Comparison of ENCODE assay signal across 15 cellular contexts in genomic region chr6:153058909-153059308, GRCh38. TPM values are rescaled to one million over a fixed set of nuclear protein-coding genes. Genes with fewer than 3 reads are reported as not detected.
DNase-seq lines count a peak whose midpoint lies in the region; FAIRE-seq and TF ChIP-seq lines count a peak whose summit lies in the region.
"Had no signal": no experiment of that assay in that cellular context is flagged by ENCODE, and none has a peak within 500 bp of the region (broad histone marks: within the 10 kb centered on the region; RNA-seq: fewer than 3 reads in every experiment).

No MANE protein-coding gene starts in this region.

- FAIRE-seq in urothelium cell line (lab: Jason Lieb, UNC) = no peak

- H3K27me3 Mint-ChIP-seq in activated T-helper 2 cell treated with anti-CD3 and anti-CD28 coated beads, Interferon-gamma antibody, Interleukin-2, Interleukin-4, amounts not matched to agents 10 μg/mL and 5 μg/mL and 100 μg/mL, durations not matched to agents 14 hours and 24 hours and 36 hours (ENCODE audit: low read depth) = peaks cover 2% of the 10 kb centered on the region

- no peaks in the 10 kb centered on the region for H3K36me3 Mint-ChIP-seq in activated T-helper 2 cell treated with anti-CD3 and anti-CD28 coated beads, Interferon-gamma antibody, Interleukin-2, Interleukin-4, amounts not matched to agents 10 μg/mL and 5 μg/mL and 100 μg/mL, durations not matched to agents 14 hours and 24 hours and 36 hours (ENCODE audit: low read depth)

- no peak overlapping the region for H3K4me3 ChIP-seq in astrocyte of the spinal cord (ENCODE audit: low read depth, low read length)
- H3K4me3 ChIP-seq: BLaER1 treated with 17β-estradiol and CSF1 and Interleukin-3, amounts not matched to agents 10 nM and 100 nM had no signal

- intact Hi-C loops in cardiac septum (cut with DNase I) = no loop called here
- intact Hi-C loops in activated T-helper 2 cell treated with anti-CD3 and anti-CD28 coated beads, Interferon-gamma antibody, Interleukin-2, Interleukin-4, amounts not matched to agents 10 μg/mL and 5 μg/mL and 100 μg/mL, durations not matched to agents 14 hours and 24 hours and 36 hours (cut with micrococcal nuclease) = no loop called here

- in situ Hi-C loops in astrocyte of the spinal cord (cut with HindIII; ENCODE audit: low sequenced_read_pairs) = no loop called here

- H3K4me3 Mint-ChIP-seq in activated T-helper 2 cell treated with anti-CD3 and anti-CD28 coated beads, Interferon-gamma antibody, Interleukin-2, Interleukin-4, amounts not matched to agents 10 μg/mL and 5 μg/mL and 100 μg/mL, durations not matched to agents 14 hours and 24 hours and 36 hours (ENCODE audit: low read depth) = no peak overlapping the region

- no peak overlapping the region for H3K27ac Mint-ChIP-seq in activated T-helper 2 cell treated with anti-CD3 and anti-CD28 coated beads, Interferon-gamma antibody, Interleukin-2, Interleukin-4, amounts not matched to agents 10 μg/mL and 5 μg/mL and 100 μg/mL, durations not matched to agents 14 hours and 24 hours and 36 hours

- peaks cover 6% of the 10 kb centered on the region for H3K9me3 Mint-ChIP-seq in activated T-helper 2 cell treated with anti-CD3 and anti-CD28 coated beads, Interferon-gamma antibody, Interleukin-2, Interleukin-4, amounts not matched to agents 10 μg/mL and 5 μg/mL and 100 μg/mL, durations not matched to agents 14 hours and 24 hours and 36 hours

- H3K4me1 Mint-ChIP-seq in activated T-helper 2 cell treated with anti-CD3 and anti-CD28 coated beads, Interferon-gamma antibody, Interleukin-2, Interleukin-4, amounts not matched to agents 10 μg/mL and 5 μg/mL and 100 μg/mL, durations not matched to agents 14 hours and 24 hours and 36 hours (ENCODE audit: low read depth) = peaks cover 2% of the 10 kb centered on the region

- DNase-seq in ELR (ENCODE audit: low read depth) = peak; percentile 8
- DNase-seq in M059J (ENCODE audit: low read depth) = peak; percentile 17
- peak; percentile 26 for DNase-seq in astrocyte of the spinal cord (ENCODE audit: low read depth, low spot score)
- peak; percentile 12 for DNase-seq in iris pigment epithelial cell (ENCODE audit: low read depth)
- DNase-seq in urothelium cell line (ENCODE audit: low spot score) = no peak
- DNase-seq in cardiac septum (ENCODE audit: low spot score) = no peak
- DNase-seq in activated T-helper 2 cell treated with anti-CD3 and anti-CD28 coated beads, Interferon-gamma antibody, Interleukin-2, Interleukin-4, amounts not matched to agents 10 μg/mL and 5 μg/mL and 100 μg/mL, durations not matched to agents 14 hours and 24 hours and 36 hours (ENCODE audit: low spot score) = no peak
- DNase-seq: DMS153, EL, H7, NCI-H1417 treated with DMSO at 0.1 percent for 48 hours, NCI-H2029, NCI-H2227 treated with DMSO at 0.1 percent for 48 hours, NCI-H524 treated with DMSO at 0.1 percent for 48 hours had no signal

- no peak for TF ChIP-seq CTCF in astrocyte of the spinal cord (IDR thresholded peaks at IDR 0.05; ENCODE audit: low read depth, low read length)

RNA-seq across cellular contexts. Expression of gene MTRF1L, which starts 56.4 kb away (rescaled TPM):
- 20.4 and 27.3 TPM in 2 replicates for total RNA-seq in M059J (2014; rRNA removed; shearing (Covaris generic))
- total RNA-seq in cardiac septum = 23.8 TPM
- 24.1 and 24.9 TPM in 2 replicates for total RNA-seq in activated T-helper 2 cell treated with anti-CD3 and anti-CD28 coated beads, Interferon-gamma antibody, Interleukin-2, Interleukin-4, amounts not matched to agents 10 μg/mL and 5 μg/mL and 100 μg/mL, durations not matched to agents 14 hours and 24 hours and 36 hours

Comparison
In these comparisons a context has a peak if more than half of its experiments do, and no peak if none do; other contexts are left out.
1. DNase-seq: peak in ELR (single experiment), M059J (single experiment), astrocyte of the spinal cord (single experiment) and iris pigment epithelial cell (single experiment); none in urothelium cell line (single experiment), cardiac septum (single experiment) and activated T-helper 2 cell treated with anti-CD3 and anti-CD28 coated beads, Interferon-gamma antibody, Interleukin-2, Interleukin-4, amounts not matched to agents 10 μg/mL and 5 μg/mL and 100 μg/mL, durations not matched to agents 14 hours and 24 hours and 36 hours (single experiment).